9 cellular contexts compared by ENCODE assay signal in genomic region chr21:42924433-42924751, GRCh38. TPM values are rescaled to one million over a fixed set of nuclear protein-coding genes. Genes with fewer than 3 reads are reported as not detected.
DNase-seq lines count a peak whose midpoint lies in the region; ATAC-seq and TF ChIP-seq lines count a peak whose summit lies in the region.
"Had no signal": no experiment of that assay in that cellular context is flagged by ENCODE, and none has a peak within 500 bp of the region (broad histone marks: within the 10 kb centered on the region; RNA-seq: fewer than 3 reads in every experiment).

No MANE protein-coding gene starts in this region.

- peak overlapping the region; percentile 59 for H3K9ac ChIP-seq in mesendoderm (ENCODE audit: low read length)

- peak overlapping the region; percentile 82 for H3K4ac ChIP-seq in mesendoderm (ENCODE audit: low read depth, low read length)

- intact Hi-C loops in A673 (cut with micrococcal nuclease; ENCODE audit: unreplicated experiment) = loop anchor here (2.0 to 5.0 kb wide), 2 partner anchors 48 to 722 kb away; partner anchors contain the start of gene PKNOX1
- intact Hi-C loops in activated T-helper 1 cell treated with anti-CD3 and anti-CD28 coated beads, Interleukin-12 subunit alpha, Interleukin-12 subunit beta, Interleukin-2, Interleukin-4 antibody, amounts not matched to agents 30 ng/mL and 10 ng/mL and 1 ng/mL, durations not matched to agents 14 hours and 24 hours and 36 hours (cut with micrococcal nuclease) = loop anchor here (1.0 kb wide), 2 partner anchors 31 to 50 kb away; partner anchors contain the start of genes NDUFV3 and PKNOX1

- H3K4me1 ChIP-seq in A673 (ENCODE audit: insufficient read depth, low read length, poor library complexity, severe bottlenecking) (peaks cover 19% of the 10 kb centered on the region), mesendoderm (ENCODE audit: control insufficient read depth, low read depth, low read length) (peaks cover 6% of the 10 kb centered on the region), gastroesophageal sphincter (peaks cover 0 to 12% (median 0%) of the 10 kb centered on the region in 3 donors)

- no peaks in the 10 kb centered on the region for H3K36me3 Mint-ChIP-seq in activated T-helper 1 cell treated with anti-CD3 and anti-CD28 coated beads, Interleukin-12 subunit alpha, Interleukin-12 subunit beta, Interleukin-2, Interleukin-4 antibody, amounts not matched to agents 30 ng/mL and 10 ng/mL and 1 ng/mL, durations not matched to agents 14 hours and 24 hours and 36 hours (ENCODE audit: low read depth)

- H3K4me2 ChIP-seq in mesendoderm (ENCODE audit: low read length) = peak overlapping the region; percentile 37

- no CpG with 5 or more reads among the region's 6 CpGs for WGBS in mesendoderm (ENCODE audit: extremely low coverage, insufficient coverage, low lambda C conversion rate)
- 79 to 82% methylated on average over 5 to 6 of the region's 6 CpGs for WGBS in gastroesophageal sphincter (ENCODE audit: low coverage in 1 of 2), 2 donors

- H2AK5ac ChIP-seq in mesendoderm (ENCODE audit: low read length) = peak overlapping the region; percentile 82

- peak overlapping the region; percentile 70 for H3K27ac ChIP-seq in A673 (ENCODE audit: low read depth, low read length, poor library complexity, severe bottlenecking)
- peak overlapping the region; percentile 54 for H3K27ac ChIP-seq in HL-60 (replicated peaks)
- peak overlapping the region; percentile 68 for H3K27ac ChIP-seq in mesendoderm (ENCODE audit: low read depth, low read length)
- peak overlapping the region in 1 of 4 donors; percentile 8 for H3K27ac ChIP-seq in gastroesophageal sphincter

- H2BK5ac ChIP-seq in mesendoderm (ENCODE audit: low read length) = peak overlapping the region; percentile 96

- H3K9me3 Mint-ChIP-seq in activated T-helper 1 cell treated with anti-CD3 and anti-CD28 coated beads, Interleukin-12 subunit alpha, Interleukin-12 subunit beta, Interleukin-2, Interleukin-4 antibody, amounts not matched to agents 30 ng/mL and 10 ng/mL and 1 ng/mL, durations not matched to agents 14 hours and 24 hours and 36 hours = no peaks in the 10 kb centered on the region

- H3K27me3 Mint-ChIP-seq in activated T-helper 1 cell treated with anti-CD3 and anti-CD28 coated beads, Interleukin-12 subunit alpha, Interleukin-12 subunit beta, Interleukin-2, Interleukin-4 antibody, amounts not matched to agents 30 ng/mL and 10 ng/mL and 1 ng/mL, durations not matched to agents 14 hours and 24 hours and 36 hours (ENCODE audit: insufficient read depth) = no peaks in the 10 kb centered on the region

- DNase-seq in A673 (ENCODE audit: low spot score) (no peak), HL-60 (ENCODE audit: low read depth in 1 of 2, low spot score in 1 of 2) (no peak), mesendoderm (no peak), NCI-H526 treated with DMSO at 0.1 percent for 48 hours (lab: John Stamatoyannopoulos, UW) (no peak), inferior parietal cortex (ENCODE audit: extremely low spot score) (no peak)
- no peak for DNase-seq in activated T-helper 1 cell treated with anti-CD3 and anti-CD28 coated beads, Interleukin-12 subunit alpha, Interleukin-12 subunit beta, Interleukin-2, Interleukin-4 antibody, amounts not matched to agents 30 ng/mL and 10 ng/mL and 1 ng/mL, durations not matched to agents 14 hours and 24 hours and 36 hours (ENCODE audit: low spot score)

- no peaks in the 10 kb centered on the region for H3K79me2 ChIP-seq in mesendoderm (ENCODE audit: control insufficient read depth, insufficient read depth, low read length)

- H3K4me3 ChIP-seq in A673 (ENCODE audit: low read depth, low read length, poor library complexity, severe bottlenecking) (no peak overlapping the region), HL-60 (replicated peaks; ENCODE audit: insufficient read depth, low read length) (no peak overlapping the region), mesendoderm (ENCODE audit: low read length) (no peak overlapping the region), gastroesophageal sphincter (no peak overlapping the region)

- peak overlapping the region; percentile 78 for H2BK120ac ChIP-seq in mesendoderm (ENCODE audit: low read depth, low read length)

- H3K4me3 Mint-ChIP-seq in activated T-helper 1 cell treated with anti-CD3 and anti-CD28 coated beads, Interleukin-12 subunit alpha, Interleukin-12 subunit beta, Interleukin-2, Interleukin-4 antibody, amounts not matched to agents 30 ng/mL and 10 ng/mL and 1 ng/mL, durations not matched to agents 14 hours and 24 hours and 36 hours = peak overlapping the region; percentile 35

- TF ChIP-seq EP300 in gastroesophageal sphincter (IDR thresholded peaks at IDR 0.05) = no peak

- H3K27me3 ChIP-seq in A673 (replicated peaks; ENCODE audit: insufficient read depth, low read depth, low read length, poor library complexity) = no peaks in the 10 kb centered on the region
- H3K27me3 ChIP-seq in HL-60 (ENCODE audit: insufficient read depth, poor library complexity, severe bottlenecking) = no peaks in the 10 kb centered on the region
- H3K27me3 ChIP-seq in mesendoderm (ENCODE audit: insufficient read depth, low read length, poor library complexity) = no peaks in the 10 kb centered on the region
- no peaks in the 10 kb centered on the region for H3K27me3 ChIP-seq in gastroesophageal sphincter

- H3K56ac ChIP-seq in mesendoderm (ENCODE audit: low read length) = peak overlapping the region; percentile 93

- H3K27ac Mint-ChIP-seq in activated T-helper 1 cell treated with anti-CD3 and anti-CD28 coated beads, Interleukin-12 subunit alpha, Interleukin-12 subunit beta, Interleukin-2, Interleukin-4 antibody, amounts not matched to agents 30 ng/mL and 10 ng/mL and 1 ng/mL, durations not matched to agents 14 hours and 24 hours and 36 hours = peak overlapping the region; percentile 67

- no peaks in the 10 kb centered on the region for H3K36me3 ChIP-seq in A673 (ENCODE audit: insufficient read depth, low read length, poor library complexity, severe bottlenecking)
- H3K36me3 ChIP-seq in mesendoderm (ENCODE audit: control insufficient read depth, insufficient read depth, low read length) = no peaks in the 10 kb centered on the region
- no peaks in the 10 kb centered on the region for H3K36me3 ChIP-seq in gastroesophageal sphincter

- POLR2A ChIA-PET in A673 (lab: Charles Lee; ENCODE audit: low non-redundant PET) = no interaction called here

- H4K5ac ChIP-seq in mesendoderm (ENCODE audit: low read length) = peak overlapping the region; percentile 63

- no peak for ATAC-seq in gastroesophageal sphincter
- no peak for ATAC-seq in HG03521 (IDR thresholded peaks at IDR 0.05; ENCODE audit: unreplicated experiment)

- H4K8ac ChIP-seq in mesendoderm (ENCODE audit: low read depth, low read length) = no peak overlapping the region

- peaks cover 16% of the 10 kb centered on the region for H3K4me1 Mint-ChIP-seq in activated T-helper 1 cell treated with anti-CD3 and anti-CD28 coated beads, Interleukin-12 subunit alpha, Interleukin-12 subunit beta, Interleukin-2, Interleukin-4 antibody, amounts not matched to agents 30 ng/mL and 10 ng/mL and 1 ng/mL, durations not matched to agents 14 hours and 24 hours and 36 hours (ENCODE audit: low read depth)

- BruUV-seq in A673 (replicated peaks; lab: Mats Ljungman, UMichigan) = TSS peak; percentile 96

- TF ChIP-seq POLR2A in gastroesophageal sphincter (IDR thresholded peaks at IDR 0.05) = no peak

- H2BK15ac ChIP-seq in mesendoderm (replicated peaks; ENCODE audit: low read depth) = peak overlapping the region; percentile 86

- H3K9me3 ChIP-seq in A673 (ENCODE audit: low read depth, low read length, poor library complexity, severe bottlenecking) (no peaks in the 10 kb centered on the region), gastroesophageal sphincter (no peaks in the 10 kb centered on the region)

- CTCF ChIA-PET in A673 (lab: Charles Lee) = no interaction called here

- peak overlapping the region; percentile 92 for H3K23ac ChIP-seq in mesendoderm (ENCODE audit: low read length)

- no peaks in the 10 kb centered on the region for H3K79me1 ChIP-seq in mesendoderm (ENCODE audit: low read length)

- H3K18ac ChIP-seq in mesendoderm (ENCODE audit: low read length) = peak overlapping the region; percentile 35

- TF ChIP-seq CTCF in A673 (conservative IDR thresholded peaks at IDR 0.05; ENCODE audit: low read depth, low read length) (no peak), HL-60 (IDR thresholded peaks at IDR 0.05; ENCODE audit: insufficient read depth, low read length) (no peak), gastroesophageal sphincter (IDR thresholded peaks at IDR 0.05) (no peak)

RNA-seq across cellular contexts. Expression of gene ERVH48-1, which starts 1.0 kb away (rescaled TPM):
- total RNA-seq in A673 (2021) (0.31 and 0.34 TPM in 2 replicates), gastroesophageal sphincter (not detected)
- 0.22 and 0.26 TPM in 2 replicates for total RNA-seq in activated T-helper 1 cell treated with anti-CD3 and anti-CD28 coated beads, Interleukin-12 subunit alpha, Interleukin-12 subunit beta, Interleukin-2, Interleukin-4 antibody, amounts not matched to agents 30 ng/mL and 10 ng/mL and 1 ng/mL, durations not matched to agents 14 hours and 24 hours and 36 hours
- 14.7 TPM for polyA plus RNA-seq in mesendoderm (2013, experiment 1 of 2)
- polyA plus RNA-seq in mesendoderm (2013, experiment 2 of 2) = 14.6 TPM
- total RNA-seq: cardiac septum had no signal

RNA-seq across cellular contexts. Expression of gene NDUFV3, which starts 31.3 kb away (rescaled TPM):
- total RNA-seq in A673 (2021) (39.1 and 39.6 TPM in 2 replicates), gastroesophageal sphincter (10 to 100 TPM; 53.6 to 79.1 (median 72.1) TPM)
- total RNA-seq in activated T-helper 1 cell treated with anti-CD3 and anti-CD28 coated beads, Interleukin-12 subunit alpha, Interleukin-12 subunit beta, Interleukin-2, Interleukin-4 antibody, amounts not matched to agents 30 ng/mL and 10 ng/mL and 1 ng/mL, durations not matched to agents 14 hours and 24 hours and 36 hours = 41.9 and 44.4 TPM in 2 replicates
- 29.0 TPM for polyA plus RNA-seq in mesendoderm (2013, experiment 1 of 2)
- polyA plus RNA-seq in mesendoderm (2013, experiment 2 of 2) = 29.9 TPM

RNA-seq across cellular contexts. Expression of gene WDR4, which starts 45.1 kb away (rescaled TPM):
- total RNA-seq in A673 (2021) = 54.2 and 55.3 TPM in 2 replicates
- 73.2 and 74.2 TPM in 2 replicates for total RNA-seq in activated T-helper 1 cell treated with anti-CD3 and anti-CD28 coated beads, Interleukin-12 subunit alpha, Interleukin-12 subunit beta, Interleukin-2, Interleukin-4 antibody, amounts not matched to agents 30 ng/mL and 10 ng/mL and 1 ng/mL, durations not matched to agents 14 hours and 24 hours and 36 hours
- polyA plus RNA-seq in mesendoderm (2013, experiment 1 of 2) = 25.3 TPM
- 26.6 TPM for polyA plus RNA-seq in mesendoderm (2013, experiment 2 of 2)
- total RNA-seq in gastroesophageal sphincter = 10 to 100 TPM in 1 of 4 donors, 1 to 10 TPM in 3; 3.9 to 10.0 (median 7.5) TPM

RNA-seq across cellular contexts. Expression of gene PKNOX1, which starts 50.0 kb away (rescaled TPM):
- 30.6 and 33.8 TPM in 2 replicates for total RNA-seq in A673 (2021)
- total RNA-seq in activated T-helper 1 cell treated with anti-CD3 and anti-CD28 coated beads, Interleukin-12 subunit alpha, Interleukin-12 subunit beta, Interleukin-2, Interleukin-4 antibody, amounts not matched to agents 30 ng/mL and 10 ng/mL and 1 ng/mL, durations not matched to agents 14 hours and 24 hours and 36 hours = 25.1 and 28.8 TPM in 2 replicates
- 9.7 TPM for polyA plus RNA-seq in mesendoderm (2013, experiment 1 of 2)
- polyA plus RNA-seq in mesendoderm (2013, experiment 2 of 2) = 9.7 TPM
- total RNA-seq in gastroesophageal sphincter = 10 to 100 TPM; 12.9 to 15.3 (median 15.1) TPM
